In the genomic region with DNA sequence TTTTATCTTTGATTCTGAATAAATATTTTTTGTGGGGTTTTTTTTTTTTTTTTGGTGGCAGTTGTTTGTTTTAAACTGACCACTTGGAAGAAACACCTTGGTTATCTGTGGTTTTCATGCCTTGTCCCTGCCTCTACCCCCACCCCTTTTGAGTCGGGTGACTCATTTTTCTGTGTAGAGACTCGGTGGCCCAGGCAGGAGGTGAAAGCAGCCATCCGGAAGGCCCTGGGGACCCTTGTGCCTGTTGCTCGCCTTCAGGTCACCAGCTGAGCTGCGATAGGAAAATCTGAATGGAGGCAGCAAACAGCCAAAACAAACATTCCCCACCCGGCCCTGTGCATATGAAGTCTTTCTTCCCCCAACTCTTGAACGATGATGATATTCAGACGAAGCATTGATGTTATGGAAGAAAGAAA, we compare ENCODE assay signal across 14 cellular contexts. TPM values are rescaled to one million over a fixed set of nuclear protein-coding genes. Genes with fewer than 3 reads are reported as not detected.
DNase-seq lines count a peak whose midpoint lies in the region; ATAC-seq, FAIRE-seq and TF ChIP-seq lines count a peak whose summit lies in the region.
"Had no signal": no experiment of that assay in that cellular context is flagged by ENCODE, and none has a peak within 500 bp of the region (broad histone marks: within the 10 kb centered on the region; RNA-seq: fewer than 3 reads in every experiment).

No MANE protein-coding gene starts in this region.

- no peak overlapping the region for H3K4me3 Mint-ChIP-seq in Caco-2 (ENCODE audit: unreplicated experiment)
- no peak overlapping the region for H3K4me3 Mint-ChIP-seq in astrocyte (ENCODE audit: unreplicated experiment)
- peak overlapping the region in 4 of 5 donors; percentile 36 to 73 (median 40) for H3K4me3 Mint-ChIP-seq in immature natural killer cell
- no peak overlapping the region for H3K4me3 Mint-ChIP-seq in activated naive CD4-positive, alpha-beta T cell treated with anti-CD3 and anti-CD28 coated beads, Interleukin-2, amount 10 ng/mL, durations not matched to agents 7 days and 5 days

- H3K4me1 Mint-ChIP-seq in Caco-2 (ENCODE audit: low read depth, unreplicated experiment) (peaks cover 6% of the 10 kb centered on the region), astrocyte (ENCODE audit: low read depth, unreplicated experiment) (peaks cover 28% of the 10 kb centered on the region), immature natural killer cell (peaks cover 47 to 64% of the 10 kb centered on the region in 2 donors)
- H3K4me1 Mint-ChIP-seq in activated naive CD4-positive, alpha-beta T cell treated with anti-CD3 and anti-CD28 coated beads, Interleukin-2, amount 10 ng/mL, durations not matched to agents 7 days and 5 days, result peaks cover 27% of the 10 kb centered on the region

- POLR2A ChIA-PET in Caco-2 (lab: Charles Lee), result no interaction called here

- ATAC-seq in gastrocnemius medialis (no peak), GM19023 (IDR thresholded peaks at IDR 0.05; ENCODE audit: unreplicated experiment) (no peak)

- no peaks in the 10 kb centered on the region for H3K27me3 Mint-ChIP-seq in Caco-2 (ENCODE audit: insufficient read depth, unreplicated experiment)
- no peaks in the 10 kb centered on the region for H3K27me3 Mint-ChIP-seq in astrocyte (ENCODE audit: low read depth, unreplicated experiment)
- peaks cover 0 to 2% (median 0%) of the 10 kb centered on the region in 3 donors for H3K27me3 Mint-ChIP-seq in immature natural killer cell (ENCODE audit: low read depth in 3 of 3)
- H3K27me3 Mint-ChIP-seq in activated naive CD4-positive, alpha-beta T cell treated with anti-CD3 and anti-CD28 coated beads, Interleukin-2, amount 10 ng/mL, durations not matched to agents 7 days and 5 days, result peaks cover 5% of the 10 kb centered on the region

- H3K4me2 ChIP-seq in astrocyte (ENCODE audit: low read length), result peak overlapping the region; percentile 73
- H3K4me2 ChIP-seq: PC-9 had no signal

- H3K27ac Mint-ChIP-seq in Caco-2 (ENCODE audit: unreplicated experiment) (peak overlapping the region; percentile 31), astrocyte (ENCODE audit: unreplicated experiment) (peak overlapping the region; percentile 62), immature natural killer cell (peak overlapping the region; percentile 80 to 88 (median 85))
- H3K27ac Mint-ChIP-seq in activated naive CD4-positive, alpha-beta T cell treated with anti-CD3 and anti-CD28 coated beads, Interleukin-2, amount 10 ng/mL, durations not matched to agents 7 days and 5 days, result no peak overlapping the region

- DNase-seq in Caco-2, result peak in 1 of 2 experiments; percentile 53
- peak; percentile 66 for DNase-seq in astrocyte (ENCODE audit: low read depth)
- peak; percentile 36 to 63 (median 40) for DNase-seq in immature natural killer cell
- no peak for DNase-seq in gastrocnemius medialis
- no peak for DNase-seq in activated effector memory CD4-positive, alpha-beta T cell treated with Interleukin-2 at 50 U/mL for 16 hours
- DNase-seq in amniotic stem cell (lab: John Stamatoyannopoulos, UW), result no peak
- DNase-seq in activated naive CD4-positive, alpha-beta T cell treated with anti-CD3 and anti-CD28 coated beads, Interleukin-2, amount 10 ng/mL, durations not matched to agents 7 days and 5 days, result no peak
- DNase-seq: activated CD4-positive, alpha-beta T cell treated with anti-CD3 and anti-CD28 coated beads, Interleukin-2, amount 50 U/mL, for 1 hour; anterior cingulate cortex; hippocampal formation; NCI-H1092 treated with DMSO at 0.1 percent for 48 hours had no signal

- no peak overlapping the region for H3K4me3 ChIP-seq in Caco-2 (ENCODE audit: low read depth, low read length)
- no peak overlapping the region for H3K4me3 ChIP-seq in astrocyte (ENCODE audit: insufficient read depth, low read depth, low read length)
- H3K4me3 ChIP-seq in gastrocnemius medialis, result no peak overlapping the region
- H3K4me3 ChIP-seq: PC-9 had no signal

- H3K27me3 ChIP-seq in Caco-2 (replicated peaks; ENCODE audit: control insufficient read depth, insufficient read depth, low read length) (no peaks in the 10 kb centered on the region), astrocyte (ENCODE audit: insufficient read depth, low read length) (no peaks in the 10 kb centered on the region), gastrocnemius medialis (no peaks in the 10 kb centered on the region)

- H3K4me1 ChIP-seq in Caco-2, result peaks cover 20% of the 10 kb centered on the region
- peaks cover 33% of the 10 kb centered on the region for H3K4me1 ChIP-seq in astrocyte (ENCODE audit: insufficient read depth, low read length)
- peaks cover 40 to 46% of the 10 kb centered on the region in 2 donors for H3K4me1 ChIP-seq in gastrocnemius medialis

- H3K9ac ChIP-seq in astrocyte (ENCODE audit: low read length), result peak overlapping the region; percentile 83

- TF ChIP-seq CTCF in Caco-2 (IDR thresholded peaks at IDR 0.05; ENCODE audit: insufficient read depth in 1 of 2, low read depth in 1 of 2, low read length in 1 of 2, severe bottlenecking in 1 of 2, unreplicated experiment in 1 of 2), result no peak
- TF ChIP-seq CTCF in astrocyte (IDR thresholded peaks at IDR 0.05; ENCODE audit: insufficient read depth, low read depth, low read length), result no peak
- no peak for TF ChIP-seq CTCF in gastrocnemius medialis (IDR thresholded peaks at IDR 0.05 in 4 of 5, conservative IDR thresholded peaks at IDR 0.05 in 1 of 5)

- BruUV-seq in Caco-2 (replicated peaks; lab: Mats Ljungman, UMichigan), result no TSS peak

- no peak for TF ChIP-seq POLR2A in gastrocnemius medialis (IDR thresholded peaks at IDR 0.05)

- H3K9me3 ChIP-seq in Caco-2 (no peaks in the 10 kb centered on the region), astrocyte (ENCODE audit: insufficient read depth, low read depth, low read length) (no peaks in the 10 kb centered on the region), gastrocnemius medialis (no peaks in the 10 kb centered on the region)

- intact Hi-C loops in Caco-2 (cut with micrococcal nuclease; ENCODE audit: unreplicated experiment) (loop anchor here (1.0 to 2.0 kb wide), 2 partner anchors 38 to 61 kb away; no protein-coding TSS in a partner anchor), gastrocnemius medialis (cut with DNase I; ENCODE audit: low total_unique reads) (no loop called here)

- peak overlapping the region; percentile 95 for H3K27ac ChIP-seq in astrocyte (ENCODE audit: low read depth, low read length)
- peak overlapping the region; percentile 84 to 89 (median 86) for H3K27ac ChIP-seq in gastrocnemius medialis
- H3K27ac ChIP-seq: PC-9 had no signal

- no peaks in the 10 kb centered on the region for H3K79me2 ChIP-seq in astrocyte (ENCODE audit: insufficient read depth, low read length)

- H4K20me1 ChIP-seq in astrocyte (ENCODE audit: insufficient read depth, low read length), result no peaks in the 10 kb centered on the region

- no peak for FAIRE-seq in astrocyte (lab: Jason Lieb, UNC)

- in situ Hi-C loops in gastrocnemius medialis (cut with MboI; ENCODE audit: low sequenced_read_pairs in 4 of 4), result loop anchor here in 1 of 4 donors (10.0 kb wide), 1 partner anchor 70 kb away; the partner anchor contains the start of gene WBP1L

- CTCF ChIA-PET in Caco-2 (lab: Charles Lee), result interaction anchor here (1.0 kb wide), 1 partner anchor 60 kb away, joined by 8 read pairs; no protein-coding TSS in a partner anchor
- CTCF ChIA-PET in activated naive CD4-positive, alpha-beta T cell treated with anti-CD3 and anti-CD28 coated beads, Interleukin-2, amount 10 ng/mL, durations not matched to agents 7 days and 5 days (lab: Charles Lee), result no interaction called here

- H2AFZ ChIP-seq in astrocyte (ENCODE audit: low read depth, low read length), result no peak overlapping the region
- H2AFZ ChIP-seq: PC-9 had no signal

- peaks cover 31% of the 10 kb centered on the region for H3K36me3 Mint-ChIP-seq in Caco-2 (ENCODE audit: insufficient read depth, unreplicated experiment)
- H3K36me3 Mint-ChIP-seq in astrocyte (ENCODE audit: low read depth, unreplicated experiment), result peaks cover 20% of the 10 kb centered on the region
- peaks cover 10 to 31% (median 14%) of the 10 kb centered on the region in 3 donors for H3K36me3 Mint-ChIP-seq in immature natural killer cell
- H3K36me3 Mint-ChIP-seq in activated naive CD4-positive, alpha-beta T cell treated with anti-CD3 and anti-CD28 coated beads, Interleukin-2, amount 10 ng/mL, durations not matched to agents 7 days and 5 days, result peaks cover 33% of the 10 kb centered on the region

- no peaks in the 10 kb centered on the region for H3K9me3 Mint-ChIP-seq in Caco-2 (ENCODE audit: unreplicated experiment)
- H3K9me3 Mint-ChIP-seq in astrocyte (ENCODE audit: unreplicated experiment), result no peaks in the 10 kb centered on the region
- no peaks in the 10 kb centered on the region for H3K9me3 Mint-ChIP-seq in immature natural killer cell
- H3K9me3 Mint-ChIP-seq in activated naive CD4-positive, alpha-beta T cell treated with anti-CD3 and anti-CD28 coated beads, Interleukin-2, amount 10 ng/mL, durations not matched to agents 7 days and 5 days, result no peaks in the 10 kb centered on the region

- H3K36me3 ChIP-seq in Caco-2 (ENCODE audit: control insufficient read depth, insufficient read depth, low read length), result peaks cover 1% of the 10 kb centered on the region
- peaks cover 20% of the 10 kb centered on the region for H3K36me3 ChIP-seq in astrocyte (ENCODE audit: insufficient read depth, low read length)
- H3K36me3 ChIP-seq in gastrocnemius medialis, result peaks cover 0 to 44% of the 10 kb centered on the region in 2 donors

RNA-seq across cellular contexts. Expression of gene CYP17A1, which starts 22.7 kb away (rescaled TPM):
- total RNA-seq in Caco-2 (2022) (not detected in 2 replicates), astrocyte (not detected in 2 replicates), gastrocnemius medialis (1 to 10 TPM in 1 of 4 donors, not detected in 3; 4.2 TPM)
- under 1 TPM in 1 of 3 donors, not detected in 2; 0.12 TPM for polyA plus RNA-seq in immature natural killer cell
- total RNA-seq: PC-9 had no signal
- polyA plus RNA-seq: BJ had no signal

RNA-seq across cellular contexts. Expression of gene BORCS7, which starts 39.6 kb away (rescaled TPM):
- 12.3 and 12.6 TPM in 2 replicates for total RNA-seq in Caco-2 (2022)
- 10.9 and 11.3 TPM in 2 replicates for total RNA-seq in astrocyte
- 10 to 100 TPM; 36.9 to 64.3 (median 51.8) TPM for polyA plus RNA-seq in immature natural killer cell
- total RNA-seq in gastrocnemius medialis, result 10 to 100 TPM; 18.1 to 38.2 (median 27.1) TPM

RNA-seq across cellular contexts. Expression of gene AS3MT, which starts 54.8 kb away (rescaled TPM):
- total RNA-seq in Caco-2 (2022) (6.4 and 8.6 TPM in 2 replicates), astrocyte (0.34 and 0.64 TPM in 2 replicates), gastrocnemius medialis (1 to 10 TPM in 3 of 4 donors, under 1 TPM in 1; 0.91 to 5.6 (median 4.8) TPM)
- under 1 TPM in 1 of 3 donors, not detected in 2; 0.30 TPM for polyA plus RNA-seq in immature natural killer cell

Comparison
In these comparisons a context has a peak if more than half of its experiments do, and no peak if none do; other contexts are left out.
1. DNase-seq: peak in astrocyte (single experiment) and immature natural killer cell (3 of 3); none in gastrocnemius medialis (0 of 2), activated effector memory CD4-positive, alpha-beta T cell treated with Interleukin-2 at 50 U/mL for 16 hours (single experiment), amniotic stem cell (single experiment) and activated naive CD4-positive, alpha-beta T cell treated with anti-CD3 and anti-CD28 coated beads, Interleukin-2, amount 10 ng/mL, durations not matched to agents 7 days and 5 days (single experiment).
2. H3K4me3 Mint-ChIP-seq: peak in immature natural killer cell (4 of 5); none in Caco-2 (single experiment), astrocyte (single experiment) and activated naive CD4-positive, alpha-beta T cell treated with anti-CD3 and anti-CD28 coated beads, Interleukin-2, amount 10 ng/mL, durations not matched to agents 7 days and 5 days (single experiment).